ENCODE assay signal across 8 cellular contexts in the genomic region with DNA sequence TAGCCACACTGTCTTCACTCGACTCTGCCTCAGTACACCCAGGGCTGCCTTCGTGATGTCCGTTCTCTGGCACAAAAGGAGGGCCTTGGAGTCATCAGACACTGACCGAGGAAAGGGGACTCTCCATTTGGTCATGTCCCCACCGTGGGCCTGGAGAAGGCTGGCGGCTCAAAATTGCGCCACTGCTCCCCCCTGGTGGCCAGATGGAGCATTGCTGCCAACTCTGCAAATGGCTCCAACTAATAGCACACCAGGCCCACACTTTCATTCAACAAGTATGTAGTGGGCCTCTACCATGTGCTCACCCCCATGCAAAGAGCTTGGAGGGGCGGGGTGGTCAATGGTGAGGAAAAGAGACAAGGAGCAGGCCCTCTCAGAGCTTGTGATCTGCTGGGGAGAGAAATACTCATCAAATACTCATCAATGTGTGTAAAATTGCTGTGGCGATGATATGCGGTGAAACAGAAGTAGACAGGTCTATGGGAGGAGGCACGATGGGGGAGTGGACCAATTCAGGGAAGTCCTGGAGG. TPM values are rescaled to one million over a fixed set of nuclear protein-coding genes. Genes with fewer than 3 reads are reported as not detected.
DNase-seq lines count a peak whose midpoint lies in the region; ATAC-seq and TF ChIP-seq lines count a peak whose summit lies in the region.

No MANE protein-coding gene starts in this region.

- peaks cover 24% of the 10 kb centered on the region for H3K4me1 ChIP-seq in left ventricle myocardium inferior
- H3K4me1 ChIP-seq in sigmoid colon = peaks cover 0 to 24% (median 22%) of the 10 kb centered on the region in 4 donors

- H3K27me3 ChIP-seq in left ventricle myocardium inferior (ENCODE audit: low read depth) (peaks cover 20% of the 10 kb centered on the region), sigmoid colon (peaks cover 18 to 31% (median 20%) of the 10 kb centered on the region in 3 donors)

- TF ChIP-seq EP300 in sigmoid colon (IDR thresholded peaks at IDR 0.05) = no peak

- no peak for TF ChIP-seq POLR2A in sigmoid colon (IDR thresholded peaks at IDR 0.05)

- H3K27ac ChIP-seq in left ventricle myocardium inferior (replicated peaks) = no peak overlapping the region
- H3K27ac ChIP-seq in sigmoid colon = no peak overlapping the region

- no peak overlapping the region for H3K27ac Mint-ChIP-seq in T-helper 17 cell

- H3K4me3 Mint-ChIP-seq in T-helper 17 cell = peak overlapping the region; percentile 41

- H3K36me3 Mint-ChIP-seq in T-helper 17 cell (ENCODE audit: low read depth) = no peaks in the 10 kb centered on the region

- no peaks in the 10 kb centered on the region for H3K36me3 ChIP-seq in left ventricle myocardium inferior
- no peaks in the 10 kb centered on the region for H3K36me3 ChIP-seq in sigmoid colon

- no peak overlapping the region for H3K4me3 ChIP-seq in Jurkat, Clone E6-1 (ENCODE audit: low read length)
- H3K4me3 ChIP-seq in left ventricle myocardium inferior = no peak overlapping the region
- H3K4me3 ChIP-seq in sigmoid colon = no peak overlapping the region

- peak; percentile 88 for DNase-seq in ELF-1 (ENCODE audit: low read depth, low spot score)
- DNase-seq in Jurkat, Clone E6-1 (ENCODE audit: low read depth, low spot score) = peak; percentile 34
- DNase-seq in T-helper 17 cell = peak; percentile 50 to 63 (median 53)
- DNase-seq in amniotic epithelial cell (ENCODE audit: low read depth) = peak; percentile 48
- peak; percentile 75 for DNase-seq in left ventricle myocardium inferior
- peak; percentile 87 for DNase-seq in sigmoid colon

- intact Hi-C loops in left ventricle myocardium inferior (cut with micrococcal nuclease) = loop anchor here (5.0 kb wide), 2 partner anchors 68 to 78 kb away; no protein-coding TSS in a partner anchor
- intact Hi-C loops in sigmoid colon (cut with DNase I) = loop anchor here (1.0 to 5.0 kb wide), 3 partner anchors 74 to 413 kb away; no protein-coding TSS in a partner anchor

- H3K4me1 Mint-ChIP-seq in T-helper 17 cell = peaks cover 21% of the 10 kb centered on the region

- ATAC-seq in T-helper 17 cell = peak; percentile 71
- no peak for ATAC-seq in GM21447 (IDR thresholded peaks at IDR 0.05; ENCODE audit: unreplicated experiment)
- ATAC-seq in GM21737 (IDR thresholded peaks at IDR 0.05; ENCODE audit: unreplicated experiment) = no peak

- TF ChIP-seq CTCF in left ventricle myocardium inferior (IDR thresholded peaks at IDR 0.05; ENCODE audit: borderline replicate concordance) (peak; percentile 96), sigmoid colon (IDR thresholded peaks at IDR 0.05) (peak; percentile 89 to 96 (median 94))

- 29 to 31% methylated on average over 11 of the region's 11 CpGs for WGBS in sigmoid colon, 2 donors

- H3K9me3 ChIP-seq in T-helper 17 cell (ENCODE audit: control insufficient read depth, low read length, poor library complexity, severe bottlenecking) = no peaks in the 10 kb centered on the region
- no peaks in the 10 kb centered on the region for H3K9me3 ChIP-seq in left ventricle myocardium inferior (replicated peaks)
- no peaks in the 10 kb centered on the region for H3K9me3 ChIP-seq in sigmoid colon

- peaks cover 6% of the 10 kb centered on the region for H3K27me3 Mint-ChIP-seq in T-helper 17 cell

RNA-seq across cellular contexts. Expression of gene GRIN2C, which starts 5.2 kb away (rescaled TPM):
- polyA plus RNA-seq in Jurkat, Clone E6-1 (2012; ENCODE audit: insufficient read depth, insufficient read length) = 0.60 TPM
- not detected for total RNA-seq in T-helper 17 cell
- total RNA-seq in left ventricle myocardium inferior = 0.52 TPM
- under 1 TPM in 1 of 4 donors, not detected in 3; 0.49 TPM for total RNA-seq in sigmoid colon
- polyA plus RNA-seq in sigmoid colon = under 1 TPM in 1 of 3 donors, not detected in 2; 0.22 TPM

RNA-seq across cellular contexts. Expression of gene FDXR, which starts 7.9 kb away (rescaled TPM):
- 15.1 TPM for polyA plus RNA-seq in Jurkat, Clone E6-1 (2012; ENCODE audit: insufficient read depth, insufficient read length)
- total RNA-seq in T-helper 17 cell = 1 to 10 TPM; 4.5 to 8.7 TPM
- 5.7 TPM for total RNA-seq in left ventricle myocardium inferior
- total RNA-seq in sigmoid colon = 1 to 10 TPM; 3.0 to 8.6 (median 7.1) TPM
- polyA plus RNA-seq in sigmoid colon = 10 to 100 TPM; 10.8 to 26.9 (median 14.6) TPM

RNA-seq across cellular contexts. Expression of gene FADS6, which starts 28.5 kb away (rescaled TPM):
- polyA plus RNA-seq in Jurkat, Clone E6-1 (2012; ENCODE audit: insufficient read depth, insufficient read length) = not detected
- total RNA-seq in T-helper 17 cell = not detected
- total RNA-seq in left ventricle myocardium inferior = not detected
- total RNA-seq in sigmoid colon = not detected
- polyA plus RNA-seq in sigmoid colon = 1 to 10 TPM in 2 of 3 donors, under 1 TPM in 1; 0.06 to 1.8 (median 1.6) TPM

RNA-seq across cellular contexts. Expression of gene USH1G, which starts 58.1 kb away (rescaled TPM):
- not detected for polyA plus RNA-seq in Jurkat, Clone E6-1 (2012; ENCODE audit: insufficient read depth, insufficient read length)
- total RNA-seq in T-helper 17 cell (not detected), left ventricle myocardium inferior (not detected), sigmoid colon (not detected)
- under 1 TPM in 1 of 3 donors, not detected in 2; 0.09 TPM for polyA plus RNA-seq in sigmoid colon

RNA-seq across cellular contexts. Expression of gene OTOP2, which starts 59.1 kb away (rescaled TPM):
- polyA plus RNA-seq in Jurkat, Clone E6-1 (2012; ENCODE audit: insufficient read depth, insufficient read length) = not detected
- total RNA-seq in T-helper 17 cell = not detected
- total RNA-seq in left ventricle myocardium inferior = not detected
- under 1 TPM in 2 of 4 donors, not detected in 2; 0.36 to 0.55 TPM for total RNA-seq in sigmoid colon
- 10 to 100 TPM in 1 of 3 donors, 1 to 10 TPM in 2; 4.8 to 21.0 (median 9.5) TPM for polyA plus RNA-seq in sigmoid colon

Comparison
In these comparisons a context has a peak if more than half of its experiments do, and no peak if none do; other contexts are left out.
1. DNase-seq: peak in every context shown above with its lines; median percentile 88 in ELF-1; 87 in sigmoid colon; 75 in left ventricle myocardium inferior; 53 in T-helper 17 cell; 48 in amniotic epithelial cell; 34 in Jurkat, Clone E6-1.